In genomic region chr2:64923385-64923710, GRCh38 we compare ENCODE assay signal across 12 cellular contexts.
"Had no signal": no experiment of that assay in that cellular context is flagged by ENCODE, and none has a peak within 500 bp of the region (broad histone marks: within the 10 kb centered on the region; RNA-seq: fewer than 3 reads in every experiment).

No MANE protein-coding gene starts in this region.

- H3K36me3 ChIP-seq: ascending aorta, esophagus squamous epithelium, ovary had no signal

- H3K9me3 ChIP-seq: ascending aorta, esophagus squamous epithelium had no signal

- DNase-seq: activated CD4-positive, alpha-beta memory T cell treated with anti-CD3 and anti-CD28 coated beads, Interleukin-2, amount 10 ng/mL, durations not matched to agents 7 days and 5 days; activated CD4-positive, alpha-beta T cell treated with anti-CD3 and anti-CD28 coated beads for 1 hour; activated CD8-positive, alpha-beta memory T cell treated with anti-CD3 and anti-CD28 coated beads, Interleukin-2, amount 50 U/mL, for 4 hours; activated gamma-delta T cell treated with Interleukin-2 at 50 U/mL for 16 hours; activated T-cell treated with anti-CD3 and anti-CD28 coated beads, Interleukin-2, amount 50 U/mL, for 72 hours; esophagus squamous epithelium; foreskin fibroblast; nephron progenitor cell; ovary; stimulated activated CD4-positive, alpha-beta T cell treated with anti-CD3 and anti-CD28 coated beads, Interleukin-15, amount 100 ng/mL, for 24 hours; stimulated activated CD4-positive, alpha-beta T cell treated with anti-CD3 and anti-CD28 coated beads, Interleukin-4, amount 100 ng/mL, for 24 hours had no signal

- H3K27ac ChIP-seq: ascending aorta, esophagus squamous epithelium, ovary had no signal

- H3K27me3 ChIP-seq: ascending aorta, esophagus squamous epithelium, ovary had no signal

- H3K4me1 ChIP-seq: ascending aorta had no signal

- ATAC-seq: activated T-cell treated with anti-CD3 and anti-CD28 coated beads, Interleukin-2, amount 50 U/mL, for 72 hours had no signal

- H3K4me3 ChIP-seq: ascending aorta, esophagus squamous epithelium, ovary had no signal
